9 cellular contexts compared by ENCODE assay signal in the genomic region with DNA sequence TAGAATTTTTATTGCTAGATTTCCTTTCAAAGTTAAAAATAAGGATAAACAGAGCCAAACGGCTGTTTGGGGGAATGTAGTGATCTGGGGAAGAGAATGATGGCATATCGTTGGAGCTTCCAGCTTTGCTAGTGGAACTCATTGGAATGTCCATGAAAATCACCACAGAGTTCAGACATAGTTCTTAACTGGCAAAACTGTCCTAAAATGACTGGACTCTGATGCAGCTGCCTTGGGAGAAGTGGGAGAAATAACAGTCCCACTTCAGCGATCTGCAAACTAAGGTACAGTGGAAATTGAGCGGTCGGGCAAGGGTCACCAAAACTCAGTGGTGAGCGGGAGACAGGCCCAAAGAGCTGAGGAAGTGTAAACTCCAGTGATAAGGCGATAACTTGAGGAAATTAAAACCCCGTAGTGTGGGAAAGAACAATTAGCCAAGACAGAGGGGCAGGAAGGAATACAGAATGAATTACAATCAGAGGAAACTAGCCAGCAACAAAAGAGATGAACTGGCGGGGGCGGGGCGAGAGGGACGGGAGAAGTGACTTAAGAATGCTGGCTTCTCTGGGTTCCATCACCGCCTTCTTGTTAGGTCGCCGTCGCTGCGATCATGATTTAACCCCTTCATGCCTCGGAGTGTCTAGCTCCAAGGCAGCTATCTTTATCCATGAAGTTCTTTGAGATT.
DNase-seq lines count a peak whose midpoint lies in the region; ATAC-seq and TF ChIP-seq lines count a peak whose summit lies in the region.
"Had no signal": no experiment of that assay in that cellular context is flagged by ENCODE, and none has a peak within 500 bp of the region (broad histone marks: within the 10 kb centered on the region; RNA-seq: fewer than 3 reads in every experiment).

No MANE protein-coding gene starts in this region.

- peaks cover 81% of the 10 kb centered on the region for H3K4me1 ChIP-seq in PC-3 (ENCODE audit: insufficient read depth, low read length)

- DNase-seq in ACHN (peak; percentile 69), PC-3 (peak; percentile 63), fibroblast of the aortic adventitia (ENCODE audit: low read depth) (peak; percentile 61), myocyte (ENCODE audit: low read depth) (peak; percentile 55), ureter (ENCODE audit: low spot score) (no peak), cerebellar nuclear complex (lab: John Stamatoyannopoulos, UW) (no peak)
- DNase-seq: NCI-H1930 had no signal

- H3K9me3 ChIP-seq in PC-3 (ENCODE audit: low read length), result no peaks in the 10 kb centered on the region

- peaks cover 57% of the 10 kb centered on the region for H3K79me2 ChIP-seq in PC-3 (ENCODE audit: low read length)

- no peaks in the 10 kb centered on the region for H3K36me3 ChIP-seq in PC-3 (ENCODE audit: low read depth, low read length)

- peak overlapping the region; percentile 56 for H2AFZ ChIP-seq in PC-3 (ENCODE audit: low read length)

- in situ Hi-C loops in ACHN (cut with HindIII; ENCODE audit: low pct_ligation_motif_present, low pct_unique_long_range_greater_than_20kb, low sequenced_read_pairs), result no loop called here

- peaks cover 37% of the 10 kb centered on the region for H3F3A ChIP-seq in PC-3 (ENCODE audit: low read length, unreplicated experiment)

- peak overlapping the region; percentile 98 for H3K27ac ChIP-seq in PC-3 (ENCODE audit: low read length)

- POLR2A ChIA-PET in PC-3 (lab: Charles Lee; ENCODE audit: unreplicated experiment), result interaction anchor here (0.6 to 1.7 kb wide), 3 partner anchors 27 to 296 kb away, joined by 3 to 24 read pairs (median 3); no protein-coding TSS in a partner anchor

- no peaks in the 10 kb centered on the region for H3K27me3 ChIP-seq in PC-3 (ENCODE audit: low read length)

- no peak for TF ChIP-seq CTCF in PC-3 (conservative IDR thresholded peaks at IDR 0.05; ENCODE audit: low read depth, low read length)
- TF ChIP-seq CTCF in fibroblast of the aortic adventitia (IDR thresholded peaks at IDR 0.05; ENCODE audit: insufficient read depth, low read length), result no peak

- BruUV-seq in PC-3 (replicated peaks; lab: Mats Ljungman, UMichigan), result TSS peak; percentile 2

- no peaks in the 10 kb centered on the region for H3K9me2 ChIP-seq in PC-3 (replicated peaks; ENCODE audit: low read length)

- H3K9ac ChIP-seq in PC-3 (ENCODE audit: low read length), result peak overlapping the region; percentile 84

- no peaks in the 10 kb centered on the region for H4K20me1 ChIP-seq in PC-3 (ENCODE audit: low read length)

- H3K4me3 ChIP-seq in PC-3 (ENCODE audit: low read length) (peak overlapping the region; percentile 26; the same call in 1 of the 2 replicates), fibroblast of the aortic adventitia (ENCODE audit: low read depth, low read length) (peak overlapping the region; percentile 32)

- intact Hi-C loops in PC-3 (cut with micrococcal nuclease), result no loop called here

- ATAC-seq in PC-3 (no peak), HG02870 (IDR thresholded peaks at IDR 0.05; ENCODE audit: unreplicated experiment) (no peak), HG03571 (IDR thresholded peaks at IDR 0.05; ENCODE audit: unreplicated experiment) (no peak)

- CTCF ChIA-PET in PC-3 (lab: Charles Lee), result no interaction called here

- peak overlapping the region; percentile 80 for H3K4me2 ChIP-seq in PC-3 (ENCODE audit: low read length)

Comparison
In these comparisons a context has a peak if more than half of its experiments do, and no peak if none do; other contexts are left out.
1. DNase-seq: peak in ACHN (single experiment), PC-3 (single experiment), fibroblast of the aortic adventitia (single experiment) and myocyte (single experiment); none in ureter (single experiment) and cerebellar nuclear complex (0 of 2).